In genomic region chr1:24929876-24930702, GRCh38 we compare ENCODE assay signal across 8 cellular contexts. TPM values are rescaled to one million over a fixed set of nuclear protein-coding genes. Genes with fewer than 3 reads are reported as not detected.
DNase-seq lines count a peak whose midpoint lies in the region; ATAC-seq lines count a peak whose summit lies in the region.

Gene RUNX3 (minus strand): TSS chr1:24930276. CDS start chr1:24929868, 408 bp downstream.

- peaks cover 0 to 94% (median 80%) of the 10 kb centered on the region in 11 experiments; a peak in 20 of 22 replicates for H4K20me1 ChIP-seq in BLaER1 treated with 17β-estradiol and CSF1 and Interleukin-3, amounts not matched to agents 10 nM and 100 nM

- H3K4me2 ChIP-seq in BLaER1 treated with 17β-estradiol and CSF1 and Interleukin-3, amounts not matched to agents 10 nM and 100 nM, result peak within 1 kb of the TSS; percentile 78 to 99 (median 91)

- peaks cover 98 to 100% (median 99%) of the 10 kb centered on the region in 11 experiments for H3K27me3 ChIP-seq in BLaER1 treated with 17β-estradiol and CSF1 and Interleukin-3, amounts not matched to agents 10 nM and 100 nM
- H3K27me3 ChIP-seq in SJCRH30, result peaks cover 19% of the 10 kb centered on the region

- H3K9me3 ChIP-seq in BLaER1 treated with 17β-estradiol and CSF1 and Interleukin-3, amounts not matched to agents 10 nM and 100 nM (replicated peaks in 1 of 11), result no peaks in the 10 kb centered on the region
- H3K9me3 ChIP-seq in SJCRH30 (replicated peaks), result no peaks in the 10 kb centered on the region

- intact Hi-C loops in head of caudate nucleus (cut with DNase I), result loop anchor here (10.0 kb wide), 2 partner anchors 175 to 275 kb away; no protein-coding TSS in a partner anchor

- no peaks in the 10 kb centered on the region for H3K36me3 ChIP-seq in BLaER1 treated with 17β-estradiol and CSF1 and Interleukin-3, amounts not matched to agents 10 nM and 100 nM
- H3K36me3 ChIP-seq in SJCRH30, result no peaks in the 10 kb centered on the region

- peak within 1 kb of the TSS in 10 of 11 experiments; percentile 9 to 49 (median 44); a peak in 15 of 22 replicates for H3K9ac ChIP-seq in BLaER1 treated with 17β-estradiol and CSF1 and Interleukin-3, amounts not matched to agents 10 nM and 100 nM

- peak; percentile 43 for DNase-seq in NCI-H774 (lab: John Stamatoyannopoulos, UW)
- peak; percentile 94 for DNase-seq in activated CD8-positive, alpha-beta memory T cell treated with anti-CD3 and anti-CD28 coated beads, Interleukin-2, amount 50 U/mL, for 48 hours
- peak in 25 of 42 donors; percentile 9 to 64 (median 39) for DNase-seq in head of caudate nucleus
- no peak for DNase-seq in skeletal muscle cell (ENCODE audit: low read depth)
- DNase-seq in SJCRH30, result no peak

- H3K4me3 ChIP-seq in BLaER1 treated with 17β-estradiol and CSF1 and Interleukin-3, amounts not matched to agents 10 nM and 100 nM, result peak within 1 kb of the TSS; percentile 46 to 70 (median 58)
- H3K4me3 ChIP-seq in skeletal muscle cell (ENCODE audit: low read depth, low read length) (peak within 1 kb of the TSS; percentile 33), SJCRH30 (no peak within 1 kb of the TSS)

- ATAC-seq in GM19023 (IDR thresholded peaks at IDR 0.05; ENCODE audit: unreplicated experiment) (peak; percentile 78), HG03135 (IDR thresholded peaks at IDR 0.05; ENCODE audit: unreplicated experiment) (peak; percentile 71)

- H3K4me1 ChIP-seq in BLaER1 treated with 17β-estradiol and CSF1 and Interleukin-3, amounts not matched to agents 10 nM and 100 nM, result peaks cover 21 to 55% (median 46%) of the 10 kb centered on the region in 10 experiments; a peak in 19 of 20 replicates
- H3K4me1 ChIP-seq in SJCRH30, result no peaks in the 10 kb centered on the region

- peak within 1 kb of the TSS in 1 of 11 experiments; percentile 0; a peak in 1 of 22 replicates for H3K27ac ChIP-seq in BLaER1 treated with 17β-estradiol and CSF1 and Interleukin-3, amounts not matched to agents 10 nM and 100 nM
- H3K27ac ChIP-seq in SJCRH30, result no peak within 1 kb of the TSS

RNA-seq across cellular contexts. Expression of gene RUNX3, which starts in this region (rescaled TPM):
- 0.02 TPM in 1 of 2 replicates, not detected in the other for total RNA-seq in SJCRH30 (2014; rRNA removed; shearing (Covaris generic))

Comparison
In these comparisons a context has a peak if more than half of its experiments do, and no peak if none do; other contexts are left out.
1. DNase-seq: peak in NCI-H774 (single experiment), activated CD8-positive, alpha-beta memory T cell treated with anti-CD3 and anti-CD28 coated beads, Interleukin-2, amount 50 U/mL, for 48 hours (single experiment) and head of caudate nucleus (25 of 42); none in skeletal muscle cell (single experiment) and SJCRH30 (0 of 2).